ENCODE assay signal across 1 cellular context in the genomic region with DNA sequence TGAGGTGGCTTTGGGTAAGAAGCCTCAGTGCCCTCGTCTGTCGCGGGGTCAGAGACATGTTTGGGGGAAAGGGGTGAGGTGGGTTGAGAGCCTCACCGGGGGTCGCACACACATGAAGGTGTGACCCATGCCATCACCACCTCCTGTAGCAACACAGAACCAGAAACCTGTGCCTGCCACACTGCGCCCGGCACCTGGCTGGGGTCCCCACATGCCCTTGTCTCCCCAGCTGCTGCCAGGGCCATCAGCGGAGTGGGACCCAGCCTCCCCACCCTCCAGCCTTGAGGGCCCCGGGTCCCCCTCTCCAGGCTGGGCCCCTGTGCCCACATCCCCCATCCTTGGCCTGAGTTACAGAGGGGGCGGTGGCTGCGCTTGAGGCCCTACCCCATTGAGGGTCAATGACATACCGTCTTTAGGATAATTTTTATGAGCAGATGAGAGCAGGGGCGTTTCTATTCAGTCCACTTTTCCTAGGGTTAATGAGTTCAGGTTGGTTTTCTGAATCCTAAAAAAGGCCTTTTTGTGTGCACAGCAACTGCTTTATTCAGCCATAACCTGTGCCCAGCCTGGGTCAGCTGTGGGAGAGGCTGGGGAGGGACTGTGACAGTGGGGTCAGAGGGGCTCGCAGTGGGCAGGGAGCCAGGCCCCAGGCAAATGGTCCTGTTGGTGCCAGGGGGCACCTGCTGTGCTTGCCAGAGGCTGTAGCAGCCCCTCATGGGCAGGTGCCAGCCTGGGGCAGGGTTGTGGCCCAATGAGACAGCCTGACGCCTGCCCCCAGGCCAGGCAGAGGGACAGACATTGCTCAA.
A peak's percentile ranks its signal among the peaks of the same experiment; 100 is the strongest.
TF ChIP-seq lines count a peak whose summit lies in the region.

No MANE protein-coding gene starts in this region.

TF ChIP-seq in HepG2, 621 proteins besides CTCF, POLR2A, EP300 and RAD21:
- TF ChIP-seq, protein P1, sequence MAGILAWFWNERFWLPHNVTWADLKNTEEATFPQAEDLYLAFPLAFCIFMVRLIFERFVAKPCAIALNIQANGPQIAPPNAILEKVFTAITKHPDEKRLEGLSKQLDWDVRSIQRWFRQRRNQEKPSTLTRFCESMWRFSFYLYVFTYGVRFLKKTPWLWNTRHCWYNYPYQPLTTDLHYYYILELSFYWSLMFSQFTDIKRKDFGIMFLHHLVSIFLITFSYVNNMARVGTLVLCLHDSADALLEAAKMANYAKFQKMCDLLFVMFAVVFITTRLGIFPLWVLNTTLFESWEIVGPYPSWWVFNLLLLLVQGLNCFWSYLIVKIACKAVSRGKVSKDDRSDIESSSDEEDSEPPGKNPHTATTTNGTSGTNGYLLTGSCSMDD (CRISPR knock-in tag; IDR thresholded peaks at IDR 0.05): no peak
- TF ChIP-seq FOSL1 (CRISPR knock-in tag; IDR thresholded peaks at IDR 0.05; ENCODE audit: borderline replicate concordance): 0 out of 2 replicates have a peak, but pooled peaks have one; percentile 8
